ENCODE assay signal across 8 cellular contexts in the genomic region with DNA sequence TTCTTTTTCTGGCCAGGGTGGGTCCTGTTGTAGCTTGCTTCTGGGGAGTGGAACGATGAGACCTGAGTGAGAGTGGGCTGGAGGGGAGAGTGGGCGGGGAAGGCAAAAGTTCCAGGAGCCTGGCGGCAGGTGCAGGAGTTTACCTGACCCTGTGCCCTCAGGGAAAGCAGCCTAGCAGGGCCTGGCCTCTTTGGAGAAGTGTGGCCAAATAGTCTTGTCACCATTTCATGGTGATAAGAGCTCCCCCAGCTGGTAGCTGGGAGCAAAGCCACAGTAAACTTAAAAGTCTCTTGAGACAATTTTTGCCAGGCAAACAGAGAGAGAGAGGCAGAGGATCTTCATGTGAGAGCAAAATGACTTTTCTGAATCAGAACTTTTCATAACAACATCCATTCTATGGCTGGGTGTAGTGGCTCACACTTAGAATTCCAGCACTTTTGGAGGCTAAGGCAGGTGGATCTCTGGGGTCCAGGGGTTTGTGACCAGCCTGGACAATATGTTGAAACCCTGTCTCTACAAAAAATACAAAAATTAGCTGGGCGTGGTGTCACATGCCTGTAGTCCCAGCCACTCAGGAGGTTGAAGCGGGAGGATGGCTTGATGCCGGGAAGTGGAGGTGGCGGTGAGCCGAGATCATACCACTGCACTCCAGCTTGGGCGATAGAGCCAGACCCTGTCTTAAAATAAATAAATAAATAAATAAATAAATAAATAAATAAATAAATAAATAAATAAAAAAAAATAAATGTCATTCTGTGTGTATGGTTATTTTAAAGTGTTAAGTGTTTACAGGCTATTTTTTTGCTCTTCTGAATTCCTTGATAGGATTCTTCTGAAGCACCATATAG.
A peak's percentile ranks its signal among the peaks of the same experiment; 100 is the strongest.
DNase-seq lines count a peak whose midpoint lies in the region; ATAC-seq and TF ChIP-seq lines count a peak whose summit lies in the region.

No MANE protein-coding gene starts in this region.

- no peaks in the 10 kb centered on the region for H3K9me3 Mint-ChIP-seq in activated T-helper 2 cell treated with anti-CD3 and anti-CD28 coated beads, Interferon-gamma antibody, Interleukin-2, Interleukin-4, amounts not matched to agents 10 μg/mL and 5 μg/mL and 100 μg/mL, durations not matched to agents 14 hours and 24 hours and 36 hours

- TF ChIP-seq CTCF in RWPE1 (conservative IDR thresholded peaks at IDR 0.05; ENCODE audit: low read depth) (peak; percentile 81), foreskin fibroblast (IDR thresholded peaks at IDR 0.05; ENCODE audit: low read depth, low read length) (peak; percentile 81), omental fat pad (IDR thresholded peaks at IDR 0.05) (peak in 1 of 3 donors; percentile 51), thoracic aorta (IDR thresholded peaks at IDR 0.05) (peak; percentile 77)

- H3K36me3 Mint-ChIP-seq in activated T-helper 2 cell treated with anti-CD3 and anti-CD28 coated beads, Interferon-gamma antibody, Interleukin-2, Interleukin-4, amounts not matched to agents 10 μg/mL and 5 μg/mL and 100 μg/mL, durations not matched to agents 14 hours and 24 hours and 36 hours (ENCODE audit: low read depth): no peaks in the 10 kb centered on the region

- no peak overlapping the region for H3K4me3 ChIP-seq in MG63
- H3K4me3 ChIP-seq in foreskin fibroblast (ENCODE audit: low read depth in 1 of 2, low read length in 2 of 2): no peak overlapping the region
- no peak overlapping the region for H3K4me3 ChIP-seq in thoracic aorta

- no peaks in the 10 kb centered on the region for H3K9me3 ChIP-seq in MG63
- no peaks in the 10 kb centered on the region for H3K9me3 ChIP-seq in thoracic aorta

- POLR2A ChIA-PET in RWPE1 (lab: Yijun Ruan, JAX; ENCODE audit: low non-redundant PET): interaction anchor here (1.2 kb wide), 1 partner anchor 211 kb away, joined by 3 read pairs; a partner anchor contains a TSS

- CTCF ChIA-PET in RWPE1 (lab: Yijun Ruan, JAX): interaction anchor here (0.6 to 3.6 kb wide), 17 partner anchors 10 to 370 kb away, joined by 3 to 34 read pairs (median 4); a partner anchor contains a TSS

- H3K27me3 ChIP-seq in MG63 (no peaks in the 10 kb centered on the region), thoracic aorta (replicated peaks; ENCODE audit: insufficient read depth) (no peaks in the 10 kb centered on the region)

- H3K27ac ChIP-seq in RWPE1 (no peak overlapping the region), thoracic aorta (peak overlapping the region in 1 of 2 donors; percentile 16)

- ATAC-seq in GM21786 (IDR thresholded peaks at IDR 0.05; ENCODE audit: unreplicated experiment): peak; percentile 87
- ATAC-seq in omental fat pad (ENCODE audit: low FRiP score): peak; percentile 84
- peak; percentile 42 for ATAC-seq in thoracic aorta (ENCODE audit: insufficient number of reproducible peaks, low FRiP score, low read depth)

- no peaks in the 10 kb centered on the region for H3K27me3 Mint-ChIP-seq in activated T-helper 2 cell treated with anti-CD3 and anti-CD28 coated beads, Interferon-gamma antibody, Interleukin-2, Interleukin-4, amounts not matched to agents 10 μg/mL and 5 μg/mL and 100 μg/mL, durations not matched to agents 14 hours and 24 hours and 36 hours (ENCODE audit: low read depth)

- H3K36me3 ChIP-seq in MG63: no peaks in the 10 kb centered on the region
- peaks cover 10% of the 10 kb centered on the region for H3K36me3 ChIP-seq in thoracic aorta

- no peak overlapping the region for H3K4me3 Mint-ChIP-seq in activated T-helper 2 cell treated with anti-CD3 and anti-CD28 coated beads, Interferon-gamma antibody, Interleukin-2, Interleukin-4, amounts not matched to agents 10 μg/mL and 5 μg/mL and 100 μg/mL, durations not matched to agents 14 hours and 24 hours and 36 hours (ENCODE audit: low read depth)

- DNase-seq in DMS 273 treated with DMSO at 0.1 percent for 48 hours (lab: John Stamatoyannopoulos, UW) (peak; percentile 43), MG63 (peak; percentile 39), RWPE1 (ENCODE audit: low spot score) (peak; percentile 60), foreskin fibroblast (peak; percentile 59 to 90), omental fat pad (ENCODE audit: low spot score) (no peak), thoracic aorta (ENCODE audit: low spot score) (no peak)
- peak; percentile 52 for DNase-seq in activated T-helper 2 cell treated with anti-CD3 and anti-CD28 coated beads, Interferon-gamma antibody, Interleukin-2, Interleukin-4, amounts not matched to agents 10 μg/mL and 5 μg/mL and 100 μg/mL, durations not matched to agents 14 hours and 24 hours and 36 hours (ENCODE audit: low spot score)

- peaks cover 8 to 10% of the 10 kb centered on the region in 2 donors for H3K4me1 ChIP-seq in thoracic aorta (ENCODE audit: control insufficient read depth in 1 of 2, low read depth in 2 of 2)

- H3K4me1 Mint-ChIP-seq in activated T-helper 2 cell treated with anti-CD3 and anti-CD28 coated beads, Interferon-gamma antibody, Interleukin-2, Interleukin-4, amounts not matched to agents 10 μg/mL and 5 μg/mL and 100 μg/mL, durations not matched to agents 14 hours and 24 hours and 36 hours (ENCODE audit: low read depth): no peaks in the 10 kb centered on the region

- no peak overlapping the region for H3K27ac Mint-ChIP-seq in activated T-helper 2 cell treated with anti-CD3 and anti-CD28 coated beads, Interferon-gamma antibody, Interleukin-2, Interleukin-4, amounts not matched to agents 10 μg/mL and 5 μg/mL and 100 μg/mL, durations not matched to agents 14 hours and 24 hours and 36 hours

- intact Hi-C loops in activated T-helper 2 cell treated with anti-CD3 and anti-CD28 coated beads, Interferon-gamma antibody, Interleukin-2, Interleukin-4, amounts not matched to agents 10 μg/mL and 5 μg/mL and 100 μg/mL, durations not matched to agents 14 hours and 24 hours and 36 hours (cut with micrococcal nuclease): loop anchor here (1.0 to 2.0 kb wide), 2 partner anchors 225 to 267 kb away; no protein-coding TSS in a partner anchor

Comparison
In these comparisons a context has a peak if more than half of its experiments do, and no peak if none do; other contexts are left out.
1. DNase-seq: peak in DMS 273 treated with DMSO at 0.1 percent for 48 hours (single experiment), MG63 (single experiment), RWPE1 (single experiment), activated T-helper 2 cell treated with anti-CD3 and anti-CD28 coated beads, Interferon-gamma antibody, Interleukin-2, Interleukin-4, amounts not matched to agents 10 μg/mL and 5 μg/mL and 100 μg/mL, durations not matched to agents 14 hours and 24 hours and 36 hours (single experiment) and foreskin fibroblast (2 of 2); none in omental fat pad (single experiment) and thoracic aorta (single experiment).
2. Peak in every context shown above with its lines, with median percentiles within 50 percentile points of each other: ATAC-seq.